1 cellular context compared by ENCODE assay signal in genomic region chr19:2529473-2529918, GRCh38.
TF ChIP-seq lines count a peak whose summit lies in the region.

No MANE protein-coding gene starts in this region.

TF ChIP-seq in K562, 482 proteins besides CTCF, POLR2A, EP300 and RAD21 (continued from another document):
- TF ChIP-seq, protein P1, sequence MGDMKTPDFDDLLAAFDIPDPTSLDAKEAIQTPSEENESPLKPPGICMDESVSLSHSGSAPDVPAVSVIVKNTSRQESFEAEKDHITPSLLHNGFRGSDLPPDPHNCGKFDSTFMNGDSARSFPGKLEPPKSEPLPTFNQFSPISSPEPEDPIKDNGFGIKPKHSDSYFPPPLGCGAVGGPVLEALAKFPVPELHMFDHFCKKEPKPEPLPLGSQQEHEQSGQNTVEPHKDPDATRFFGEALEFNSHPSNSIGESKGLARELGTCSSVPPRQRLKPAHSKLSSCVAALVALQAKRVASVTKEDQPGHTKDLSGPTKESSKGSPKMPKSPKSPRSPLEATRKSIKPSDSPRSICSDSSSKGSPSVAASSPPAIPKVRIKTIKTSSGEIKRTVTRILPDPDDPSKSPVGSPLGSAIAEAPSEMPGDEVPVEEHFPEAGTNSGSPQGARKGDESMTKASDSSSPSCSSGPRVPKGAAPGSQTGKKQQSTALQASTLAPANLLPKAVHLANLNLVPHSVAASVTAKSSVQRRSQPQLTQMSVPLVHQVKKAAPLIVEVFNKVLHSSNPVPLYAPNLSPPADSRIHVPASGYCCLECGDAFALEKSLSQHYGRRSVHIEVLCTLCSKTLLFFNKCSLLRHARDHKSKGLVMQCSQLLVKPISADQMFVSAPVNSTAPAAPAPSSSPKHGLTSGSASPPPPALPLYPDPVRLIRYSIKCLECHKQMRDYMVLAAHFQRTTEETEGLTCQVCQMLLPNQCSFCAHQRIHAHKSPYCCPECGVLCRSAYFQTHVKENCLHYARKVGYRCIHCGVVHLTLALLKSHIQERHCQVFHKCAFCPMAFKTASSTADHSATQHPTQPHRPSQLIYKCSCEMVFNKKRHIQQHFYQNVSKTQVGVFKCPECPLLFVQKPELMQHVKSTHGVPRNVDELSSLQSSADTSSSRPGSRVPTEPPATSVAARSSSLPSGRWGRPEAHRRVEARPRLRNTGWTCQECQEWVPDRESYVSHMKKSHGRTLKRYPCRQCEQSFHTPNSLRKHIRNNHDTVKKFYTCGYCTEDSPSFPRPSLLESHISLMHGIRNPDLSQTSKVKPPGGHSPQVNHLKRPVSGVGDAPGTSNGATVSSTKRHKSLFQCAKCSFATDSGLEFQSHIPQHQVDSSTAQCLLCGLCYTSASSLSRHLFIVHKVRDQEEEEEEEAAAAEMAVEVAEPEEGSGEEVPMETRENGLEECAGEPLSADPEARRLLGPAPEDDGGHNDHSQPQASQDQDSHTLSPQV (IDR thresholded peaks at IDR 0.05): 0 out of 2 replicates have a peak, but pooled peaks have one; percentile 51
- 0 out of 4 replicates have a peak, but pooled peaks of 1 of the 2 experiments have one; percentile 32 for TF ChIP-seq TEAD1 (CRISPR knock-in tag; IDR thresholded peaks at IDR 0.05)
- TF ChIP-seq JUND (IDR thresholded peaks at IDR 0.05; ENCODE audit: borderline replicate concordance, low read depth, low read length): peak; percentile 94
- peak; percentile 92; the same call in 2 of the 3 replicates for TF ChIP-seq JUND (tag; IDR thresholded peaks at IDR 0.05; ENCODE audit: borderline replicate concordance, low read depth, low read length)
- no peak for TF ChIP-seq EHMT2 (IDR thresholded peaks at IDR 0.05)
- peak; percentile 38 for TF ChIP-seq NEUROD1 (IDR thresholded peaks at IDR 0.05; ENCODE audit: borderline replicate concordance, low read depth, low read length, partially characterized antibody)
- TF ChIP-seq SOX6 (IDR thresholded peaks at IDR 0.05): peak; percentile 64; the same call in 1 of the 2 replicates
- 0 out of 2 replicates have a peak, but pooled peaks have one; percentile 36 for TF ChIP-seq IRF9 (tag; IDR thresholded peaks at IDR 0.05)
- TF ChIP-seq TRIM28 (IDR thresholded peaks at IDR 0.05): peak; percentile 58; the same call in 1 of the 2 replicates
